In the genomic region with DNA sequence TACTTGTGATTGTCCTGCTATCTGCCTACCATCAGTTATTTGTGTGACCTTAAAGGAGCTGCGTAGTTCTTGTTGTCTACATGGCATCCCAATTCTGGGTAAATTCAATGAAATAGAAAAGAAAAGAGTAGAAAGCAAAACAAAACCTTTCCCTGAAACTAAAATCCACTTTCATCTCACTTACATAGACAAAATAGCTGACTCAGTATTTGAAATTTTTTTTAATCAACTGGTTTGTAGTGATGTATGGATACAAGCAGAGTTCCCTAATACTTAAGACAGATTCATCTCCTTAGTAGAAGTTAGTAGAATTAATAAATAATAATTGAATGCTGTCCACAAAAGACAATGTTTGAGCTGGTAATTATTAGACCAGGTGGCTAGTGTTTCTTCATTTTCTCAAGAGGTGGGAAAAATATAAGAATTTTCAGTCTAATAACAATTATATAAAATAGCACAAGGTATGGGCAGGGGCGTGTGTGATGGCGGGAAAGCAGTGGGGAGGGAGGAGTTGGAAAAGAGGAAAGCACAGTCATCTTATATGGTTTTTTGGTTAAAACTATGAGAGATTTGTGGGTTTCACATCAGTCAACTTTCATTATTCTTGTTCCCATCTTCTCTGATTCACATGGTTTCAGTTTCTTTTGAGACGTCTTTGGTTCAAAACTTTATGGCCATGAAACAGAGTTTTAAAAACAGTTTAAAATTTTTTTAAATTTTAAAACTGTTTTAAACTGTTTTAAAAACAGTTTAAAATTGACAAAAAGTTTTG, we compare ENCODE assay signal across 9 cellular contexts.
DNase-seq lines count a peak whose midpoint lies in the region; ATAC-seq and TF ChIP-seq lines count a peak whose summit lies in the region.
"Had no signal": no experiment of that assay in that cellular context is flagged by ENCODE, and none has a peak within 500 bp of the region (broad histone marks: within the 10 kb centered on the region; RNA-seq: fewer than 3 reads in every experiment).

No MANE protein-coding gene starts in this region.

- H3K23ac ChIP-seq in IMR-90 (ENCODE audit: low read depth, low read length): no peak overlapping the region

- H3K4me3 Mint-ChIP-seq in natural killer cell treated with Interleukin-12 subunit alpha and Interleukin-12 subunit beta and Interleukin-15 and Interleukin-18, amount 100 ng/mL, for 72 hours: peak overlapping the region; percentile 35
- H3K4me3 Mint-ChIP-seq in naive thymus-derived CD8-positive, alpha-beta T cell: peak overlapping the region in 1 of 10 donors; percentile 20

- H3K36me3 Mint-ChIP-seq in natural killer cell treated with Interleukin-12 subunit alpha and Interleukin-12 subunit beta and Interleukin-15 and Interleukin-18, amount 100 ng/mL, for 72 hours: peaks cover 10% of the 10 kb centered on the region
- H3K36me3 Mint-ChIP-seq in naive thymus-derived CD8-positive, alpha-beta T cell: no peaks in the 10 kb centered on the region

- no peaks in the 10 kb centered on the region for H3K79me1 ChIP-seq in IMR-90 (ENCODE audit: low read depth in 1 of 2, low read length in 2 of 2)

- TF ChIP-seq POLR2A in IMR-90 (IDR thresholded peaks at IDR 0.05; ENCODE audit: low read depth, low read length): no peak

- H3K27ac Mint-ChIP-seq in natural killer cell treated with Interleukin-12 subunit alpha and Interleukin-12 subunit beta and Interleukin-15 and Interleukin-18, amount 100 ng/mL, for 72 hours: peak overlapping the region; percentile 35 to 66
- peak overlapping the region in 1 of 10 donors; percentile 64 for H3K27ac Mint-ChIP-seq in naive thymus-derived CD8-positive, alpha-beta T cell

- no peaks in the 10 kb centered on the region for H4K20me1 ChIP-seq in IMR-90 (ENCODE audit: insufficient read depth, low read length)

- in situ Hi-C loops in IMR-90 (cut with MboI; ENCODE audit: low sequenced_read_pairs): no loop called here

- H2BK5ac ChIP-seq in IMR-90 (ENCODE audit: low read depth, low read length, poor library complexity, severe bottlenecking): no peak overlapping the region

- dilution Hi-C loops in IMR-90 (cut with HindIII; ENCODE audit: low sequenced_read_pairs, unreplicated experiment): no loop called here

- peaks cover 8 to 19% of the 10 kb centered on the region in 2 donors for H3K27me3 Mint-ChIP-seq in natural killer cell treated with Interleukin-12 subunit alpha and Interleukin-12 subunit beta and Interleukin-15 and Interleukin-18, amount 100 ng/mL, for 72 hours
- peaks cover 0 to 5% (median 0%) of the 10 kb centered on the region in 5 donors for H3K27me3 Mint-ChIP-seq in naive thymus-derived CD8-positive, alpha-beta T cell

- H3K9me1 ChIP-seq in IMR-90 (ENCODE audit: insufficient read depth, low read length): no peaks in the 10 kb centered on the region

- TF ChIP-seq RAD21 in IMR-90 (IDR thresholded peaks at IDR 0.05; ENCODE audit: low read length): no peak

- H3K27ac ChIP-seq in IMR-90 (ENCODE audit: insufficient read depth, low read length): no peak overlapping the region

- POLR2A ChIA-PET in IMR-90 (lab: Charles Lee; ENCODE audit: unreplicated experiment): no interaction called here
- POLR2A ChIA-PET in naive thymus-derived CD8-positive, alpha-beta T cell (lab: Charles Lee): no interaction called here

- H2AK5ac ChIP-seq in IMR-90 (ENCODE audit: low read depth, low read length): peak overlapping the region; percentile 50; the same call in 1 of the 2 replicates

- H2BK15ac ChIP-seq in IMR-90 (ENCODE audit: low read depth, low read length): no peak overlapping the region

- peak overlapping the region; percentile 84 for H3K18ac ChIP-seq in IMR-90 (ENCODE audit: low read depth, low read length)

- H3K9me3 Mint-ChIP-seq in natural killer cell treated with Interleukin-12 subunit alpha and Interleukin-12 subunit beta and Interleukin-15 and Interleukin-18, amount 100 ng/mL, for 72 hours: peaks cover 4% of the 10 kb centered on the region
- no peaks in the 10 kb centered on the region for H3K9me3 Mint-ChIP-seq in naive thymus-derived CD8-positive, alpha-beta T cell

- no CpG with 5 or more reads among the region's 4 CpGs for WGBS in IMR-90 (ENCODE audit: extremely low coverage in 2 of 2, insufficient read length in 1 of 2), 2 experiments

- no peaks in the 10 kb centered on the region for H3K27me3 ChIP-seq in IMR-90 (ENCODE audit: control insufficient read depth, insufficient read depth, low read length)

- H3K9me3 ChIP-seq in IMR-90 (ENCODE audit: control insufficient read depth, insufficient read depth, low read length): no peaks in the 10 kb centered on the region

- H3K4me3 ChIP-seq in IMR-90 (ENCODE audit: insufficient read depth, low read depth, low read length): no peak overlapping the region

- H3K4me2 ChIP-seq in IMR-90 (ENCODE audit: low read depth, low read length): no peak overlapping the region

- no peak for TF ChIP-seq CTCF in IMR-90 (conservative IDR thresholded peaks at IDR 0.05; ENCODE audit: low read depth, low read length)

- peak; percentile 95 for ATAC-seq in GM18907 (IDR thresholded peaks at IDR 0.05; ENCODE audit: unreplicated experiment)
- peak; percentile 94 for ATAC-seq in GM21825 (IDR thresholded peaks at IDR 0.05; ENCODE audit: unreplicated experiment)
- no peak for ATAC-seq in IMR-90 (ENCODE audit: low read depth)
- ATAC-seq in natural killer cell treated with Interleukin-12 subunit alpha and Interleukin-12 subunit beta and Interleukin-15 and Interleukin-18, amount 100 ng/mL, for 72 hours: peak; percentile 84 to 85
- ATAC-seq in naive thymus-derived CD8-positive, alpha-beta T cell: no peak

- H3K4me1 Mint-ChIP-seq in natural killer cell treated with Interleukin-12 subunit alpha and Interleukin-12 subunit beta and Interleukin-15 and Interleukin-18, amount 100 ng/mL, for 72 hours (ENCODE audit: low read depth in 2 of 2): peaks cover 25 to 43% of the 10 kb centered on the region in 2 donors
- peaks cover 0 to 9% (median 2%) of the 10 kb centered on the region in 4 donors for H3K4me1 Mint-ChIP-seq in naive thymus-derived CD8-positive, alpha-beta T cell

- peak overlapping the region; percentile 6; the same call in 1 of the 2 replicates for H2BK20ac ChIP-seq in IMR-90 (ENCODE audit: low read depth, low read length)

- no peak overlapping the region for H3K56ac ChIP-seq in IMR-90 (ENCODE audit: extremely low read depth, insufficient read depth, low read length)

- H3K36me3 ChIP-seq in IMR-90 (ENCODE audit: control insufficient read depth, insufficient read depth, low read length): no peaks in the 10 kb centered on the region

- H2AK9ac ChIP-seq in IMR-90 (replicated peaks; ENCODE audit: low read depth, low read length, poor library complexity): no peak overlapping the region

- no peak overlapping the region for H3K4ac ChIP-seq in IMR-90 (ENCODE audit: low read depth, low read length)

- H4K5ac ChIP-seq in IMR-90 (ENCODE audit: low read depth, low read length): peak overlapping the region; percentile 59

- no TSS peak for BruUV-seq in IMR-90 (replicated peaks; lab: Mats Ljungman, UMichigan)

- DNase-seq in IMR-90 (no peak), AG20443 (ENCODE audit: low spot score) (no peak), NCI-H2029 treated with DMSO at 0.1 percent for 48 hours (lab: John Stamatoyannopoulos, UW) (no peak), NCI-H187 (lab: John Stamatoyannopoulos, UW) (no peak)
- no peak for DNase-seq in natural killer cell treated with Interleukin-12 subunit alpha and Interleukin-12 subunit beta and Interleukin-15 and Interleukin-18, amount 100 ng/mL, for 72 hours (ENCODE audit: low spot score)
- no peak for DNase-seq in naive thymus-derived CD8-positive, alpha-beta T cell
- DNase-seq: small intestine had no signal

- intact Hi-C loops in IMR-90 (cut with micrococcal nuclease): loop anchor here (1.0 kb wide), 1 partner anchor 102 kb away; no protein-coding TSS in a partner anchor

- H3K9ac ChIP-seq in IMR-90 (ENCODE audit: low read depth, low read length): no peak overlapping the region

- CTCF ChIA-PET in IMR-90 (lab: Yijun Ruan, JAX): no interaction called here

- no peak overlapping the region; the same call in 1 of the 2 replicates for H2BK120ac ChIP-seq in IMR-90 (ENCODE audit: low read depth, low read length)

- H3K14ac ChIP-seq in IMR-90 (replicated peaks; ENCODE audit: low read depth, low read length): no peak overlapping the region; the same call in 1 of the 2 replicates

- H4K91ac ChIP-seq in IMR-90 (ENCODE audit: insufficient read depth, low read depth, low read length): no peak overlapping the region

- no peak overlapping the region for H4K8ac ChIP-seq in IMR-90 (ENCODE audit: low read depth in 2 of 2, low read length in 2 of 2)

- H2AFZ ChIP-seq in IMR-90 (replicated peaks; ENCODE audit: low read length, poor library complexity): no peak overlapping the region

- peaks cover 4% of the 10 kb centered on the region; the same call in 1 of the 2 replicates for H3K4me1 ChIP-seq in IMR-90 (ENCODE audit: control insufficient read depth, insufficient read depth, low read length)

TF ChIP-seq in IMR-90, 13 proteins besides CTCF, POLR2A, EP300 and RAD21:
- TF ChIP-seq MAFK (IDR thresholded peaks at IDR 0.05; ENCODE audit: low read depth, low read length) (peak; percentile 90), RFX5 (IDR thresholded peaks at IDR 0.05; ENCODE audit: low read depth, low read length) (no peak)

Comparison
In these comparisons a context has a peak if more than half of its experiments do, and no peak if none do; other contexts are left out.
1. ATAC-seq: peak in GM18907 (single experiment), GM21825 (single experiment) and natural killer cell treated with Interleukin-12 subunit alpha and Interleukin-12 subunit beta and Interleukin-15 and Interleukin-18, amount 100 ng/mL, for 72 hours (2 of 2); none in IMR-90 (single experiment) and naive thymus-derived CD8-positive, alpha-beta T cell (0 of 2).